ENCODE assay signal across 8 cellular contexts in genomic region chr10:7525314-7526016, GRCh38.
DNase-seq lines count a peak whose midpoint lies in the region; ATAC-seq and TF ChIP-seq lines count a peak whose summit lies in the region.

No MANE protein-coding gene starts in this region.

- no peak overlapping the region for H3K4me3 ChIP-seq in fibroblast of the aortic adventitia (ENCODE audit: low read depth, low read length)

- DNase-seq in COR-L47 (lab: John Stamatoyannopoulos, UW) (peak; percentile 49), NOMO-1 (lab: John Stamatoyannopoulos, UW; ENCODE audit: unreplicated experiment in 2 of 2) (peak; percentile 65 to 80), fibroblast of the aortic adventitia (ENCODE audit: low read depth) (peak; percentile 80), occipital lobe (lab: John Stamatoyannopoulos, UW) (peak; percentile 43)
- peak; percentile 54 for DNase-seq in activated T-cell treated with anti-CD3 and anti-CD28 coated beads, Interleukin-2, amount 50 U/mL, for 4 hours

- H3K36me3 Mint-ChIP-seq in activated T-cell treated with anti-CD3 and anti-CD28 coated beads, Interleukin-2, amount 50 U/mL, for 4 hours (ENCODE audit: insufficient read depth) = no peaks in the 10 kb centered on the region

- no peaks in the 10 kb centered on the region for H3K9me3 Mint-ChIP-seq in activated T-cell treated with anti-CD3 and anti-CD28 coated beads, Interleukin-2, amount 50 U/mL, for 4 hours

- TF ChIP-seq CTCF in fibroblast of the aortic adventitia (IDR thresholded peaks at IDR 0.05; ENCODE audit: insufficient read depth, low read length) = peak; percentile 66

- H3K4me1 Mint-ChIP-seq in activated T-cell treated with anti-CD3 and anti-CD28 coated beads, Interleukin-2, amount 50 U/mL, for 4 hours (ENCODE audit: low read depth) = peaks cover 6% of the 10 kb centered on the region

- H3K27me3 Mint-ChIP-seq in activated T-cell treated with anti-CD3 and anti-CD28 coated beads, Interleukin-2, amount 50 U/mL, for 4 hours (ENCODE audit: low read depth) = peaks cover 11% of the 10 kb centered on the region

- ATAC-seq in GM19043 (IDR thresholded peaks at IDR 0.05; ENCODE audit: low read depth, unreplicated experiment) (peak; percentile 60), HG03442 (IDR thresholded peaks at IDR 0.05; ENCODE audit: unreplicated experiment) (peak; percentile 69), HG03108 (IDR thresholded peaks at IDR 0.05; ENCODE audit: unreplicated experiment) (no peak)
- peak; percentile 80 to 82 for ATAC-seq in activated T-cell treated with anti-CD3 and anti-CD28 coated beads, Interleukin-2, amount 50 U/mL, for 4 hours

- H3K4me3 Mint-ChIP-seq in activated T-cell treated with anti-CD3 and anti-CD28 coated beads, Interleukin-2, amount 50 U/mL, for 4 hours = no peak overlapping the region
